In genomic region chr2:112726487-112727190, GRCh38 we compare ENCODE assay signal across 1 cellular context.
TF ChIP-seq lines count a peak whose summit lies in the region.

No MANE protein-coding gene starts in this region.

TF ChIP-seq in HepG2, 621 proteins besides CTCF, POLR2A, EP300 and RAD21 (continued from another document and continues in another):
- TF ChIP-seq ZBTB40 (IDR thresholded peaks at IDR 0.05), result no peak
- TF ChIP-seq ZBTB40 (CRISPR knock-in tag; IDR thresholded peaks at IDR 0.05), result peak; percentile 67; the same call in 1 of the 2 replicates
- no peak for TF ChIP-seq SNAI1 (CRISPR knock-in tag; IDR thresholded peaks at IDR 0.05; ENCODE audit: borderline replicate concordance)
- TF ChIP-seq HOXA7 (CRISPR knock-in tag; IDR thresholded peaks at IDR 0.05), result no peak
- TF ChIP-seq ZNF17 (CRISPR knock-in tag; IDR thresholded peaks at IDR 0.05), result no peak
- no peak for TF ChIP-seq GATA4 (IDR thresholded peaks at IDR 0.05; ENCODE audit: borderline replicate concordance, low read depth)
- TF ChIP-seq YY1 (IDR thresholded peaks at IDR 0.05; ENCODE audit: insufficient read depth, insufficient replicate concordance, low read depth, low read length), result peak; percentile 78
- no peak for TF ChIP-seq ZBTB44 (CRISPR knock-in tag; IDR thresholded peaks at IDR 0.05)
- peak; percentile 40; the same call in 1 of the 2 replicates for TF ChIP-seq RNF2 (conservative IDR thresholded peaks at IDR 0.05; ENCODE audit: low read depth)
- no peak for TF ChIP-seq HNF4G (IDR thresholded peaks at IDR 0.05; ENCODE audit: borderline replicate concordance, low read depth, low read length)
- peak; percentile 39; the same call in 1 of the 2 replicates for TF ChIP-seq HNF4G (CRISPR knock-in tag; IDR thresholded peaks at IDR 0.05; ENCODE audit: borderline replicate concordance, low read depth)
- TF ChIP-seq, protein P1, sequence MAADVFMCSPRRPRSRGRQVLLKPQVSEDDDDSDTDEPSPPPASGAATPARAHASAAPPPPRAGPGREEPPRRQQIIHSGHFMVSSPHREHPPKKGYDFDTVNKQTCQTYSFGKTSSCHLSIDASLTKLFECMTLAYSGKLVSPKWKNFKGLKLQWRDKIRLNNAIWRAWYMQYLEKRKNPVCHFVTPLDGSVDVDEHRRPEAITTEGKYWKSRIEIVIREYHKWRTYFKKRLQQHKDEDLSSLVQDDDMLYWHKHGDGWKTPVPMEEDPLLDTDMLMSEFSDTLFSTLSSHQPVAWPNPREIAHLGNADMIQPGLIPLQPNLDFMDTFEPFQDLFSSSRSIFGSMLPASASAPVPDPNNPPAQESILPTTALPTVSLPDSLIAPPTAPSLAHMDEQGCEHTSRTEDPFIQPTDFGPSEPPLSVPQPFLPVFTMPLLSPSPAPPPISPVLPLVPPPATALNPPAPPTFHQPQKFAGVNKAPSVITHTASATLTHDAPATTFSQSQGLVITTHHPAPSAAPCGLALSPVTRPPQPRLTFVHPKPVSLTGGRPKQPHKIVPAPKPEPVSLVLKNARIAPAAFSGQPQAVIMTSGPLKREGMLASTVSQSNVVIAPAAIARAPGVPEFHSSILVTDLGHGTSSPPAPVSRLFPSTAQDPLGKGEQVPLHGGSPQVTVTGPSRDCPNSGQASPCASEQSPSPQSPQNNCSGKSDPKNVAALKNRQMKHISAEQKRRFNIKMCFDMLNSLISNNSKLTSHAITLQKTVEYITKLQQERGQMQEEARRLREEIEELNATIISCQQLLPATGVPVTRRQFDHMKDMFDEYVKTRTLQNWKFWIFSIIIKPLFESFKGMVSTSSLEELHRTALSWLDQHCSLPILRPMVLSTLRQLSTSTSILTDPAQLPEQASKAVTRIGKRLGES (CRISPR knock-in tag; IDR thresholded peaks at IDR 0.05; ENCODE audit: borderline replicate concordance), result no peak
- peak; percentile 77; the same call in 1 of the 2 replicates for TF ChIP-seq REPIN1 (CRISPR knock-in tag; IDR thresholded peaks at IDR 0.05; ENCODE audit: borderline replicate concordance, low read depth)
- peak; percentile 40; the same call in 1 of the 2 replicates for TF ChIP-seq NCOA2 (CRISPR knock-in tag; IDR thresholded peaks at IDR 0.05)
- 0 out of 2 replicates have a peak, but pooled peaks have one; percentile 84 for TF ChIP-seq ZNF619 (CRISPR knock-in tag; IDR thresholded peaks at IDR 0.05)
- no peak for TF ChIP-seq RERE (CRISPR knock-in tag; IDR thresholded peaks at IDR 0.05; ENCODE audit: low read depth)
- 0 out of 2 replicates have a peak, but pooled peaks have one; percentile 62 for TF ChIP-seq ZNF761 (CRISPR knock-in tag; conservative IDR thresholded peaks at IDR 0.05)
- TF ChIP-seq, protein P2, sequence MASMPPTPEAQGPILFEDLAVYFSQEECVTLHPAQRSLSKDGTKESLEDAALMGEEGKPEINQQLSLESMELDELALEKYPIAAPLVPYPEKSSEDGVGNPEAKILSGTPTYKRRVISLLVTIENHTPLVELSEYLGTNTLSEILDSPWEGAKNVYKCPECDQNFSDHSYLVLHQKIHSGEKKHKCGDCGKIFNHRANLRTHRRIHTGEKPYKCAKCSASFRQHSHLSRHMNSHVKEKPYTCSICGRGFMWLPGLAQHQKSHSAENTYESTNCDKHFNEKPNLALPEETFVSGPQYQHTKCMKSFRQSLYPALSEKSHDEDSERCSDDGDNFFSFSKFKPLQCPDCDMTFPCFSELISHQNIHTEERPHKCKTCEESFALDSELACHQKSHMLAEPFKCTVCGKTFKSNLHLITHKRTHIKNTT (CRISPR knock-in tag; IDR thresholded peaks at IDR 0.05), result no peak
- TF ChIP-seq MTA1 (CRISPR knock-in tag; IDR thresholded peaks at IDR 0.05; ENCODE audit: borderline replicate concordance), result peak; percentile 73
- TF ChIP-seq NFAT5 (CRISPR knock-in tag; IDR thresholded peaks at IDR 0.05), result no peak
- TF ChIP-seq HNF1B (CRISPR knock-in tag; IDR thresholded peaks at IDR 0.05), result peak; percentile 92; the same call in 1 of the 2 replicates
